ENCODE assay signal across 8 cellular contexts in the genomic region with DNA sequence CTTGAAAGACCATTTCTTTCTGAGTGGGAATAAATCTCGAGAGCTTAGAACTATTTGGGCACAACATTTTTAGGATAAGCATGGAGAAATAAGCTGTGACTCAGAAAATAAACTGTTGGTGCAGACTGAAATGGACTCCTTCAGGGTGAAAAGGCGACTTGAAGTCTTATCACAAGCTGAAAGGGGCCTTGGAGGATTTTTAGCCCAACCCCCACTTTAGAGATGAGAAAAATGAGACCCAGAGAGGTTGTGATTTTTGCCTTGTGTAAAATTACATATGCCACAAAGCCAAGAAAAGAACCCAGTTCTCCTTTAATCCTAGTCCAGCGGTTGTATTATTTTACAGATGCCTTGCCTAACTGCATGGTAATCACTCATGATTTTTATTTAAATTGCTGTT. TPM values are rescaled to one million over a fixed set of nuclear protein-coding genes. Genes with fewer than 3 reads are reported as not detected.
DNase-seq lines count a peak whose midpoint lies in the region; ATAC-seq, FAIRE-seq and TF ChIP-seq lines count a peak whose summit lies in the region.

No MANE protein-coding gene starts in this region.

- H3K9me3 ChIP-seq in BLaER1 treated with 17β-estradiol and CSF1 and Interleukin-3, amounts not matched to agents 10 nM and 100 nM (replicated peaks in 1 of 11): no peaks in the 10 kb centered on the region
- H3K9me3 ChIP-seq in HUES6 (ENCODE audit: control insufficient read depth, insufficient read depth, low read depth, low read length) (no peaks in the 10 kb centered on the region), adrenal gland (replicated peaks in 1 of 3) (no peaks in the 10 kb centered on the region), HepG2 (ENCODE audit: low read length) (no peaks in the 10 kb centered on the region), aorta (ENCODE audit: control insufficient read depth, low read length) (no peaks in the 10 kb centered on the region), body of pancreas (no peaks in the 10 kb centered on the region)

- TF ChIP-seq CTCF in adrenal gland (IDR thresholded peaks at IDR 0.05): no peak
- no peak for TF ChIP-seq CTCF in HepG2 (CRISPR knock-in tag; IDR thresholded peaks at IDR 0.05)
- no peak for TF ChIP-seq CTCF in body of pancreas (IDR thresholded peaks at IDR 0.05)

- POLR2A ChIA-PET in HepG2 (lab: Yijun Ruan, JAX): interaction anchor here (1.1 to 1.2 kb wide), 2 partner anchors 139 to 149 kb away, joined by 4 read pairs; partner anchors contain the start of gene RNF7

- FAIRE-seq in HepG2 (lab: Jason Lieb, UNC): no peak

- H3K4me2 ChIP-seq in BLaER1 treated with 17β-estradiol and CSF1 and Interleukin-3, amounts not matched to agents 10 nM and 100 nM: peak overlapping the region; percentile 82 to 99 (median 90)
- peak overlapping the region; percentile 81 for H3K4me2 ChIP-seq in HepG2 (ENCODE audit: low read depth, low read length)

- no peak for TF ChIP-seq POLR2A in adrenal gland (IDR thresholded peaks at IDR 0.05)
- TF ChIP-seq POLR2A in HepG2 (IDR thresholded peaks at IDR 0.05; ENCODE audit: insufficient read depth in 1 of 2, low read depth in 2 of 2, low read length in 2 of 2): no peak
- no peak for TF ChIP-seq POLR2A in body of pancreas (IDR thresholded peaks at IDR 0.05)

- no peak for TF ChIP-seq RAD21 in HepG2 (CRISPR knock-in tag; IDR thresholded peaks at IDR 0.05)

- CTCF ChIA-PET in HepG2 (lab: Yijun Ruan, JAX; ENCODE audit: low intra/inter-chr PET ratio, low total read pairs): no interaction called here

- H3K4me3 ChIP-seq in BLaER1 treated with 17β-estradiol and CSF1 and Interleukin-3, amounts not matched to agents 10 nM and 100 nM: peak overlapping the region; percentile 88 to 100 (median 95)
- H3K4me3 ChIP-seq in HUES6 (ENCODE audit: low read depth, low read length) (peak overlapping the region; percentile 100), adrenal gland (peak overlapping the region in 2 of 4 donors; percentile 64 to 89), HepG2 (replicated peaks in 1 of 3; ENCODE audit: insufficient read depth in 1 of 3, low read depth in 2 of 3, low read length in 3 of 3) (peak overlapping the region; percentile 92 to 99 (median 92)), aorta (ENCODE audit: low read length in 2 of 2) (peak overlapping the region; percentile 87 to 90), body of pancreas (no peak overlapping the region)

- peaks cover 54% of the 10 kb centered on the region for H3K79me2 ChIP-seq in HepG2 (ENCODE audit: insufficient read depth, low read length)

- peak overlapping the region; percentile 74 to 98 (median 95) for H3K27ac ChIP-seq in BLaER1 treated with 17β-estradiol and CSF1 and Interleukin-3, amounts not matched to agents 10 nM and 100 nM
- H3K27ac ChIP-seq in HUES6 (ENCODE audit: low read depth, low read length): peak overlapping the region; percentile 89; the same call in 1 of the 2 replicates
- H3K27ac ChIP-seq in adrenal gland: peak overlapping the region in 3 of 5 donors; percentile 87 to 99 (median 97)
- no peak overlapping the region for H3K27ac ChIP-seq in HepG2 (ENCODE audit: extremely low read length, insufficient read depth, low read length)
- no peak overlapping the region for H3K27ac ChIP-seq in aorta (ENCODE audit: low read depth in 1 of 2, low read length in 2 of 2)
- peak overlapping the region in 1 of 4 donors; percentile 88 for H3K27ac ChIP-seq in body of pancreas

- intact Hi-C loops in adrenal gland (cut with DNase I) (loop anchor here (10.0 kb wide), 2 partner anchors 83 to 143 kb away; partner anchors contain the start of gene RNF7 (in 1 of the 2)), HepG2 (cut with micrococcal nuclease; ENCODE audit: unreplicated experiment) (loop anchor here (1.0 to 10.0 kb wide), 3 partner anchors 25 to 573 kb away; partner anchors contain the start of gene RASA2), aorta (cut with DNase I) (loop anchor here (5.0 kb wide), 2 partner anchors 141 to 221 kb away; partner anchors contain the start of gene RNF7 (in 1 of the 2)), body of pancreas (cut with DNase I) (no loop called here)

- H3K36me3 ChIP-seq in BLaER1 treated with 17β-estradiol and CSF1 and Interleukin-3, amounts not matched to agents 10 nM and 100 nM: peaks cover 8 to 30% (median 17%) of the 10 kb centered on the region in 11 experiments; a peak in 21 of 22 replicates
- H3K36me3 ChIP-seq in HUES6 (ENCODE audit: control insufficient read depth, insufficient read depth, low read length) (peaks cover 11% of the 10 kb centered on the region), adrenal gland (replicated peaks in 1 of 2) (no peaks in the 10 kb centered on the region), HepG2 (replicated peaks in 1 of 2; ENCODE audit: control insufficient read depth in 1 of 2, insufficient read depth in 2 of 2, low read length in 2 of 2) (peaks cover 0 to 6% of the 10 kb centered on the region in 2 experiments; a peak in 2 of 5 replicates), aorta (ENCODE audit: control insufficient read depth in 1 of 2, insufficient read depth in 2 of 2, low read length in 1 of 2) (no peaks in the 10 kb centered on the region), body of pancreas (replicated peaks in 1 of 2; ENCODE audit: insufficient read depth in 1 of 2, low read depth in 2 of 2) (no peaks in the 10 kb centered on the region)

- 15 to 36% (median 24%) methylated on average over 3 of the region's 3 CpGs for WGBS in adrenal gland, 4 donors
- WGBS in HepG2 (ENCODE audit: low lambda C conversion rate): 8% methylated on average over 3 of the region's 3 CpGs
- WGBS in aorta, 2 donors: 14 to 27% methylated on average over 3 of the region's 3 CpGs
- 55% methylated on average over 3 of the region's 3 CpGs for WGBS in body of pancreas, 2 donors

- no peak for TF ChIP-seq EP300 in HepG2 (IDR thresholded peaks at IDR 0.05; ENCODE audit: low read depth in 2 of 2, low read length in 2 of 2)
- TF ChIP-seq EP300 in HepG2 (CRISPR knock-in tag; IDR thresholded peaks at IDR 0.05; ENCODE audit: borderline replicate concordance): no peak

- H3K4me1 ChIP-seq in BLaER1 treated with 17β-estradiol and CSF1 and Interleukin-3, amounts not matched to agents 10 nM and 100 nM: peaks cover 24 to 49% (median 44%) of the 10 kb centered on the region in 10 experiments
- H3K4me1 ChIP-seq in HUES6 (ENCODE audit: control insufficient read depth, insufficient read depth, low read length) (peaks cover 10% of the 10 kb centered on the region), adrenal gland (replicated peaks in 1 of 2) (peaks cover 24 to 48% of the 10 kb centered on the region in 2 donors), HepG2 (ENCODE audit: insufficient read depth, low read length) (peaks cover 40% of the 10 kb centered on the region), aorta (ENCODE audit: control insufficient read depth in 1 of 2, insufficient read depth in 2 of 2, low read length in 2 of 2) (peaks cover 1 to 8% of the 10 kb centered on the region in 2 donors), body of pancreas (peaks cover 22% of the 10 kb centered on the region)

- ATAC-seq in HepG2: no peak
- ATAC-seq in aorta (ENCODE audit: low FRiP score): no peak
- ATAC-seq in HG02571 (IDR thresholded peaks at IDR 0.05; ENCODE audit: unreplicated experiment): no peak
- ATAC-seq in body of pancreas: no peak
- ATAC-seq in HG03469 (IDR thresholded peaks at IDR 0.05; ENCODE audit: unreplicated experiment): no peak

- in situ Hi-C loops in HepG2 (cut with HindIII; ENCODE audit: extremely low pct_ligation_motif_present, low pct_unique_long_range_greater_than_20kb): loop anchor here (10.0 kb wide), 1 partner anchor 143 kb away; the partner anchor contains the start of gene RNF7

- DNase-seq in adrenal gland (no peak), HepG2 (ENCODE audit: low spot score) (no peak), aorta (no peak), body of pancreas (no peak)

- BruUV-seq in HepG2 (replicated peaks; lab: Mats Ljungman, UMichigan): TSS peak; percentile 58

- H3K27me3 ChIP-seq in BLaER1 treated with 17β-estradiol and CSF1 and Interleukin-3, amounts not matched to agents 10 nM and 100 nM: peaks cover 5 to 19% (median 16%) of the 10 kb centered on the region in 11 experiments; a peak in 20 of 22 replicates
- no peaks in the 10 kb centered on the region for H3K27me3 ChIP-seq in HUES6 (ENCODE audit: control insufficient read depth, insufficient read depth, low read length)
- H3K27me3 ChIP-seq in adrenal gland: no peaks in the 10 kb centered on the region
- H3K27me3 ChIP-seq in HepG2 (ENCODE audit: control insufficient read depth in 1 of 2, insufficient read depth in 2 of 2, low read length in 2 of 2): no peaks in the 10 kb centered on the region
- H3K27me3 ChIP-seq in aorta (ENCODE audit: control insufficient read depth in 1 of 2, insufficient read depth in 2 of 2, low read length in 1 of 2): no peaks in the 10 kb centered on the region
- H3K27me3 ChIP-seq in body of pancreas: no peaks in the 10 kb centered on the region

- peaks cover 22 to 64% (median 59%) of the 10 kb centered on the region in 11 experiments; a peak in 21 of 22 replicates for H4K20me1 ChIP-seq in BLaER1 treated with 17β-estradiol and CSF1 and Interleukin-3, amounts not matched to agents 10 nM and 100 nM
- peaks cover 4% of the 10 kb centered on the region; the same call in 1 of the 2 replicates for H4K20me1 ChIP-seq in HepG2 (ENCODE audit: insufficient read depth, low read length)

- peak overlapping the region; percentile 94 to 99 (median 98) for H3K9ac ChIP-seq in BLaER1 treated with 17β-estradiol and CSF1 and Interleukin-3, amounts not matched to agents 10 nM and 100 nM
- H3K9ac ChIP-seq in HUES6 (ENCODE audit: low read length) (peak overlapping the region; percentile 97), HepG2 (ENCODE audit: insufficient read depth, low read depth, low read length) (peak overlapping the region; percentile 86)

- no peak overlapping the region for H2AFZ ChIP-seq in HepG2 (ENCODE audit: low read length)

RNA-seq across cellular contexts. Expression of gene ATP1B3, which starts 1.5 kb away (rescaled TPM):
- total RNA-seq in adrenal gland: 100 to 1,000 TPM in 3 of 8 donors, 10 to 100 TPM in 5; 65.2 to 300 (median 87.6) TPM
- 100 to 1,000 TPM; 167 to 216 (median 187) TPM for polyA plus RNA-seq in adrenal gland
- total RNA-seq in HepG2 (2016; rRNA removed; fragmentation: Illumina TruSeq; extraction: Trizol): 61.6 and 84.3 TPM in 2 replicates
- total RNA-seq in HepG2 (2016; cell fraction: cytosol; rRNA removed; fragmentation: Illumina TruSeq; extraction: Trizol; ENCODE audit: low read depth): 17.6 and 23.7 TPM in 2 replicates
- total RNA-seq in HepG2 (2016; cell fraction: insoluble cytoplasmic fraction; rRNA removed; fragmentation: Illumina TruSeq; extraction: Trizol): 60.7 and 84.6 TPM in 2 replicates
- total RNA-seq in HepG2 (2016; cell fraction: membrane; rRNA removed; fragmentation: Illumina TruSeq; extraction: Trizol): 41.4 and 48.2 TPM in 2 replicates
- 107 and 136 TPM in 2 replicates for total RNA-seq in HepG2 (2016; cell fraction: nucleus; rRNA removed; fragmentation: Illumina TruSeq; extraction: Trizol)
- 65.8 and 93.6 TPM in 2 replicates for polyA plus RNA-seq in HepG2 (2011; rRNA removed)
- polyA plus RNA-seq in HepG2 (2011; cell fraction: cytosol; rRNA removed): 60.4 and 102 TPM in 2 replicates
- polyA plus RNA-seq in HepG2 (2011; cell fraction: nucleus; rRNA removed): 27.5 and 41.2 TPM in 2 replicates
- polyA plus RNA-seq in HepG2 (2012): 108 TPM in 2 replicates
- 33.3 and 33.4 TPM in 2 replicates for polyA plus RNA-seq in HepG2 (2016; cell fraction: cytosol; fragmentation: Illumina TruSeq; extraction: Trizol; ENCODE audit: low read depth)
- polyA plus RNA-seq in HepG2 (2016; cell fraction: insoluble cytoplasmic fraction; fragmentation: Illumina TruSeq; extraction: Trizol; ENCODE audit: low read depth): 90.6 and 101 TPM in 2 replicates
- 46.3 and 50.2 TPM in 2 replicates for polyA plus RNA-seq in HepG2 (2016; cell fraction: membrane; fragmentation: Illumina TruSeq; extraction: Trizol; ENCODE audit: low read depth)
- 276 and 302 TPM in 2 replicates for polyA plus RNA-seq in HepG2 (2016; cell fraction: nucleus; fragmentation: Illumina TruSeq; extraction: Trizol; ENCODE audit: insufficient read depth, low read depth)
- polyA minus RNA-seq in HepG2 (2011; rRNA and poly(A)+ RNA removed; ENCODE audit: low replicate concordance): 36.0 and 221 TPM in 2 replicates
- 33.3 and 35.0 TPM in 2 replicates for polyA minus RNA-seq in HepG2 (2011; cell fraction: cytosol; rRNA and poly(A)+ RNA removed)
- polyA minus RNA-seq in HepG2 (2011; cell fraction: nucleus; rRNA and poly(A)+ RNA removed): 20.1 and 20.8 TPM in 2 replicates
- total RNA-seq in aorta: 100 to 1,000 TPM; 127 to 128 TPM
- 100 to 1,000 TPM in 1 of 2 donors, 10 to 100 TPM in 1; 94.9 to 142 TPM for polyA plus RNA-seq in aorta
- 10 to 100 TPM; 13.2 to 28.0 TPM for total RNA-seq in body of pancreas

Comparison
In these comparisons a context has a peak if more than half of its experiments do, and no peak if none do; other contexts are left out.
1. H3K27ac ChIP-seq: peak in BLaER1 treated with 17β-estradiol and CSF1 and Interleukin-3, amounts not matched to agents 10 nM and 100 nM (11 of 11), HUES6 (single experiment) and adrenal gland (3 of 5); none in HepG2 (single experiment) and aorta (0 of 2).
2. H3K4me3 ChIP-seq: peak in BLaER1 treated with 17β-estradiol and CSF1 and Interleukin-3, amounts not matched to agents 10 nM and 100 nM (10 of 10), HUES6 (single experiment), HepG2 (3 of 3) and aorta (2 of 2); none in body of pancreas (0 of 2).
3. Peak in every context shown above with its lines, with median percentiles within 50 percentile points of each other: H3K9ac ChIP-seq.